10 cellular contexts compared by ENCODE assay signal in genomic region chr6:28880519-28880893, GRCh38. TPM values are rescaled to one million over a fixed set of nuclear protein-coding genes. Genes with fewer than 3 reads are reported as not detected.
DNase-seq lines count a peak whose midpoint lies in the region; ATAC-seq and TF ChIP-seq lines count a peak whose summit lies in the region.
"Had no signal": no experiment of that assay in that cellular context is flagged by ENCODE, and none has a peak within 500 bp of the region (broad histone marks: within the 10 kb centered on the region; RNA-seq: fewer than 3 reads in every experiment).

No MANE protein-coding gene starts in this region.

- peaks cover 12% of the 10 kb centered on the region for H3K27me3 Mint-ChIP-seq in activated naive CD8-positive, alpha-beta T cell treated with anti-CD3 and anti-CD28 coated beads, Interleukin-2, amount 50 U/mL, for 24 hours

- peak overlapping the region; percentile 90 for H3K9ac ChIP-seq in iPS-20b (ENCODE audit: low read depth, low read length)

- H3K9me3 ChIP-seq in iPS-20b (ENCODE audit: insufficient read depth, low read depth, low read length) (no peaks in the 10 kb centered on the region), stomach (peaks cover 0 to 6% (median 0%) of the 10 kb centered on the region in 4 donors)
- H3K9me3 ChIP-seq: pancreas had no signal

- WGBS in stomach, 5 donors, result 40 to 50% (median 44%) methylated on average over 7 of the region's 7 CpGs

- H3K4me3 ChIP-seq in iPS-20b (ENCODE audit: low read length) (peak overlapping the region; percentile 97), stomach (peak overlapping the region; percentile 35 to 50 (median 48))

- no peak for TF ChIP-seq CTCF in stomach (IDR thresholded peaks at IDR 0.05)

- H3K36me3 Mint-ChIP-seq in activated naive CD8-positive, alpha-beta T cell treated with anti-CD3 and anti-CD28 coated beads, Interleukin-2, amount 50 U/mL, for 24 hours (ENCODE audit: low read depth), result peaks cover 7% of the 10 kb centered on the region

- H3K27ac ChIP-seq in iPS-20b (ENCODE audit: low read length) (no peak overlapping the region), stomach (no peak overlapping the region)
- H3K27ac ChIP-seq: pancreas had no signal

- H3K4me3 Mint-ChIP-seq in activated naive CD8-positive, alpha-beta T cell treated with anti-CD3 and anti-CD28 coated beads, Interleukin-2, amount 50 U/mL, for 24 hours, result peak overlapping the region; percentile 79

- no peaks in the 10 kb centered on the region for H3K36me3 ChIP-seq in iPS-20b (ENCODE audit: insufficient read depth, low read depth, low read length)
- H3K36me3 ChIP-seq in stomach, result no peaks in the 10 kb centered on the region
- H3K36me3 ChIP-seq: pancreas had no signal

- peaks cover 30% of the 10 kb centered on the region for H3K4me1 Mint-ChIP-seq in activated naive CD8-positive, alpha-beta T cell treated with anti-CD3 and anti-CD28 coated beads, Interleukin-2, amount 50 U/mL, for 24 hours

- ATAC-seq in activated naive CD8-positive, alpha-beta T cell treated with anti-CD3 and anti-CD28 coated beads, Interleukin-2, amount 50 U/mL, for 24 hours, result no peak
- no peak for ATAC-seq in HG03108 (IDR thresholded peaks at IDR 0.05; ENCODE audit: unreplicated experiment)

- peaks cover 7% of the 10 kb centered on the region for H3K9me3 Mint-ChIP-seq in activated naive CD8-positive, alpha-beta T cell treated with anti-CD3 and anti-CD28 coated beads, Interleukin-2, amount 50 U/mL, for 24 hours

- H3K27ac Mint-ChIP-seq in activated naive CD8-positive, alpha-beta T cell treated with anti-CD3 and anti-CD28 coated beads, Interleukin-2, amount 50 U/mL, for 24 hours, result peak overlapping the region; percentile 13

- H3K27me3 ChIP-seq in iPS-20b (ENCODE audit: insufficient read depth, low read length) (no peaks in the 10 kb centered on the region), stomach (peaks cover 0 to 40% (median 20%) of the 10 kb centered on the region in 3 donors)

- intact Hi-C loops in stomach (cut with DNase I; ENCODE audit: low total_unique reads), result no loop called here

- TF ChIP-seq POLR2A in stomach (IDR thresholded peaks at IDR 0.05), result no peak

- DNase-seq in NCI-H2227 treated with DMSO at 0.1 percent for 48 hours (lab: John Stamatoyannopoulos, UW), result peak; percentile 63
- DNase-seq in NCI-H2227 (lab: John Stamatoyannopoulos, UW; ENCODE audit: unreplicated experiment), result no peak
- no peak for DNase-seq in activated naive CD8-positive, alpha-beta T cell treated with anti-CD3 and anti-CD28 coated beads, Interleukin-2, amount 50 U/mL, for 24 hours
- DNase-seq in stomach, result no peak
- DNase-seq in NCI-H1105 (lab: John Stamatoyannopoulos, UW), result no peak
- no peak for DNase-seq in EL
- DNase-seq: NCI-H2081 treated with DMSO at 0.1 percent for 48 hours had no signal

- TF ChIP-seq EP300 in stomach (IDR thresholded peaks at IDR 0.05), result no peak

- H3K4me1 ChIP-seq in iPS-20b (ENCODE audit: insufficient read depth, low read length) (peaks cover 2% of the 10 kb centered on the region; the same call in 1 of the 2 replicates), stomach (peaks cover 0 to 15% (median 9%) of the 10 kb centered on the region in 4 donors)
- H3K4me1 ChIP-seq: pancreas had no signal

RNA-seq across cellular contexts. Expression of gene TRIM27, which starts 43.3 kb away (rescaled TPM):
- 100 to 1,000 TPM in 1 of 5 donors, 10 to 100 TPM in 4; 59.1 to 102 (median 77.7) TPM for total RNA-seq in stomach
- 10 to 100 TPM; 24.2 to 33.5 (median 31.6) TPM for polyA plus RNA-seq in stomach
